8 cellular contexts compared by ENCODE assay signal in the genomic region with DNA sequence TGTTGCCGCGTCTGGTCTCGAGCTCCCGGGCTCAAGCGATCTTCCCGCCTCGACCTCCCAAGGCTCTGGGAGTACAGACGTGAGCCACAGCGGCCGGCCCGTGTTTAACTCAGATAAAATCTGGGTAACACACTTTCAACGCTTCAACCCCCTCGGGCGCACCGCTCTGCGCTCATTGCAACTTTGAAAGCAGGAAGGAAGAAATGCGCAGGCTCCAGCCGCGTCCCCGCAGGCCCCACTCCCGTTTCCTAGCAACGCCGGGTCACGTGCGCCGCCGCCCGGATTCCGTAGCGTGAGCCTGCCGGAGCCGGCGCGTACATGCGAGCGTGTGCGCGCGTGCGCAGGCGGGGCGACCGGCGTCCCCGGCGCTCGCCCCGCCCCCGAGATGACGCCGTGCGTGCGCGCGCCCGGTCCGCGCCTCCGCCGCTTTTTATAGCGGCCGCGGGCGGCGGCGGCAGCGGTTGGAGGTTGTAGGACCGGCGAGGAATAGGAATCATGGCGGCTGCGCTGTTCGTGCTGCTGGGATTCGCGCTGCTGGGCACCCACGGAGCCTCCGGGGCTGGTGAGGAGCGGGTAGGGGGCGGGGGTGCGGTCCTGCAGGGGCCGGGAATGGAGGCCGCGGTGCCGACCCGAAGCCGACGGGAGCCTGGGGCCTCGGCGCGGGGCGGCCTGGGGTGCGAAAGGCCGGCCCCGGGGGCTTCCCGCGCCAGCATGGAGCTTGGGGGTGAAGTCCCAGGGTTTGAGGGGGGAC. TPM values are rescaled to one million over a fixed set of nuclear protein-coding genes. Genes with fewer than 3 reads are reported as not detected.
DNase-seq lines count a peak whose midpoint lies in the region; ATAC-seq and TF ChIP-seq lines count a peak whose summit lies in the region.

A gene (plus strand): TSS at position 457 of the 751 bp plus-strand sequence. CDS start 39 bp downstream, at position 496.

- H3K27me3 ChIP-seq in CD4-positive, alpha-beta T cell (ENCODE audit: control insufficient read depth, insufficient read depth, low read length), result no peaks in the 10 kb centered on the region
- H3K27me3 ChIP-seq in lung (ENCODE audit: control insufficient read depth, insufficient read depth), result no peaks in the 10 kb centered on the region

- peak within 1 kb of the TSS; percentile 99 for H3K4me3 Mint-ChIP-seq in CD4-positive, alpha-beta T cell

- H3K27ac ChIP-seq in CD4-positive, alpha-beta T cell (ENCODE audit: low read depth, low read length), result peak within 1 kb of the TSS; percentile 87
- H3K27ac ChIP-seq in lung (ENCODE audit: low read depth in 1 of 2, low read length in 1 of 2), result peak within 1 kb of the TSS; percentile 95

- intact Hi-C loops in CD4-positive, alpha-beta T cell (cut with DNase I, micrococcal nuclease), result loop anchor here (1.0 to 5.0 kb wide), 9 partner anchors 41 to 835 kb away; a partner anchor contains a TSS

- no peak for TF ChIP-seq CTCF in CD4-positive, alpha-beta T cell (IDR thresholded peaks at IDR 0.05)
- no peak for TF ChIP-seq CTCF in lung (IDR thresholded peaks at IDR 0.05; ENCODE audit: control extremely low read depth, extremely low read depth)

- WGBS in lung, 2 donors, result 0 to 1% methylated on average over 69 to 95 of the region's 95 CpGs

- H3K36me3 ChIP-seq in lung (ENCODE audit: control insufficient read depth in 2 of 2, insufficient read depth in 2 of 2, low read length in 2 of 2), result peaks cover 0 to 5% of the 10 kb centered on the region in 2 donors

- no peaks in the 10 kb centered on the region for H3K9me3 ChIP-seq in CD4-positive, alpha-beta T cell (ENCODE audit: control insufficient read depth, low read length)
- H3K9me3 ChIP-seq in lung (ENCODE audit: control insufficient read depth in 2 of 2, insufficient read depth in 1 of 2, low read length in 1 of 2), result no peaks in the 10 kb centered on the region

- POLR2A ChIA-PET in CD4-positive, alpha-beta T cell (lab: Charles Lee), result interaction anchor here (0.5 to 2.2 kb wide), 5 partner anchors 12 to 66 kb away, joined by 3 to 15 read pairs (median 6); a partner anchor contains a TSS

- H3K4me3 ChIP-seq in lung, result peak within 1 kb of the TSS; percentile 92

- ATAC-seq in CD4-positive, alpha-beta T cell (ENCODE audit: poor library complexity), result peak; percentile 83
- peak; percentile 70 for ATAC-seq in GM19467 (IDR thresholded peaks at IDR 0.05; ENCODE audit: unreplicated experiment)
- ATAC-seq in lung (ENCODE audit: insufficient read depth, low FRiP score), result peak; percentile 88

- H3K27me3 Mint-ChIP-seq in CD4-positive, alpha-beta T cell, result no peaks in the 10 kb centered on the region

- DNase-seq in CD4-positive, alpha-beta T cell, result peak; percentile 97 to 99 (median 98)
- peak; percentile 81 for DNase-seq in HS-27A (ENCODE audit: low read depth)
- peak; percentile 87 for DNase-seq in NK-92 (lab: John Stamatoyannopoulos, UW; ENCODE audit: unreplicated experiment)
- DNase-seq in activated CD8-positive, alpha-beta memory T cell treated with anti-CD3 and anti-CD28 coated beads for 1 hour (ENCODE audit: extremely low read depth in 1 of 2, low read depth in 1 of 2), result peak; percentile 97 to 98
- peak; percentile 99 for DNase-seq in effector CD4-positive, alpha-beta T cell
- DNase-seq in lung (ENCODE audit: low spot score), result peak; percentile 99
- peak; percentile 92 to 98 (median 95) for DNase-seq in stimulated activated CD4-positive, alpha-beta T cell treated with anti-CD3 and anti-CD28 coated beads, TNF-alpha, amount 100 ng/mL, for 4 hours (ENCODE audit: low read depth in 3 of 3)

- H3K27ac Mint-ChIP-seq in CD4-positive, alpha-beta T cell, result peak within 1 kb of the TSS; percentile 95

- H3K36me3 Mint-ChIP-seq in CD4-positive, alpha-beta T cell (ENCODE audit: low read depth), result peaks cover 14% of the 10 kb centered on the region

- peaks cover 40% of the 10 kb centered on the region for H3K4me1 Mint-ChIP-seq in CD4-positive, alpha-beta T cell (ENCODE audit: low read depth)

- H3K9me3 Mint-ChIP-seq in CD4-positive, alpha-beta T cell, result no peaks in the 10 kb centered on the region

- CTCF ChIA-PET in CD4-positive, alpha-beta T cell (lab: Charles Lee), result interaction anchor here (0.9 to 2.2 kb wide), 3 partner anchors 12 to 61 kb away, joined by 4 to 14 read pairs (median 5); no protein-coding TSS in a partner anchor

- peaks cover 0 to 26% of the 10 kb centered on the region in 2 donors for H3K4me1 ChIP-seq in lung (ENCODE audit: control insufficient read depth in 2 of 2, insufficient read depth in 2 of 2, low read length in 2 of 2)

RNA-seq across cellular contexts. Expression of the gene that starts here (rescaled TPM):
- total RNA-seq in CD4-positive, alpha-beta T cell, result 10 to 100 TPM; 68.7 to 71.6 TPM
- 100 to 1,000 TPM; 239 to 416 TPM for total RNA-seq in lung
- polyA plus RNA-seq in lung, result 100 to 1,000 TPM; 333 to 376 TPM

Comparison
In these comparisons a context has a peak if more than half of its experiments do, and no peak if none do; other contexts are left out.
1. Peak in every context shown above with its lines: DNase-seq, ATAC-seq, H3K4me3 ChIP-seq and H3K27ac ChIP-seq.